ENCODE assay signal across 18 cellular contexts in genomic region chr18:76968073-76968472, GRCh38.
A peak's percentile ranks its signal among the peaks of the same experiment; 100 is the strongest.
DNase-seq lines count a peak whose midpoint lies in the region; ATAC-seq and TF ChIP-seq lines count a peak whose summit lies in the region.
"Had no signal": no experiment of that assay in that cellular context is flagged by ENCODE, and none has a peak within 500 bp of the region (broad histone marks: within the 10 kb centered on the region; RNA-seq: fewer than 3 reads in every experiment).

No MANE protein-coding gene starts in this region.

- H3K9ac ChIP-seq in Karpas-422 (ENCODE audit: low read length) (no peak overlapping the region), neural progenitor cell (no peak overlapping the region)

- CTCF ChIA-PET in Caco-2 (lab: Charles Lee) = no interaction called here

- TF ChIP-seq CTCF in neural progenitor cell (IDR thresholded peaks at IDR 0.05) (no peak), Caco-2 (IDR thresholded peaks at IDR 0.05; ENCODE audit: insufficient read depth in 1 of 2, low read depth in 1 of 2, low read length in 1 of 2, severe bottlenecking in 1 of 2, unreplicated experiment in 1 of 2) (no peak)

- H3K4me3 ChIP-seq in Karpas-422 (ENCODE audit: low read length) (no peak overlapping the region), iPS DF 6.9 (ENCODE audit: low read length) (no peak overlapping the region), neural progenitor cell (peak overlapping the region; percentile 15), Caco-2 (ENCODE audit: low read depth, low read length) (no peak overlapping the region)
- H3K4me3 ChIP-seq: A549, SJCRH30 had no signal

- DNase-seq in ELF-1 (ENCODE audit: low read depth, low spot score) (peak; percentile 64), Karpas-422 (no peak), iPS DF 6.9 (ENCODE audit: low read depth, low spot score) (peak; percentile 81), neural progenitor cell (ENCODE audit: low spot score) (peak; percentile 48), RKO (ENCODE audit: low spot score) (no peak), Caco-2 (no peak)
- no peak for DNase-seq in activated T-cell treated with anti-CD3 and anti-CD28 coated beads, Interleukin-2, amount 50 U/mL, for 24 hours
- DNase-seq: DMS53, MV-4-11, NCI-H1417 treated with DMSO at 0.1 percent for 48 hours, NCI-H1930, NCI-H2171 treated with DMSO at 0.1 percent for 48 hours, NCI-H446 treated with DMSO at 0.1 percent for 48 hours, PC-3, SJCRH30 had no signal

- no peak for ATAC-seq in HG03520 (IDR thresholded peaks at IDR 0.05; ENCODE audit: unreplicated experiment)
- ATAC-seq: A549, PC-3 had no signal

- H3K79me2 ChIP-seq in Karpas-422 (ENCODE audit: low read length) (peaks cover 39% of the 10 kb centered on the region), neural progenitor cell (ENCODE audit: low read depth) (peaks cover 17% of the 10 kb centered on the region)

- peaks cover 11% of the 10 kb centered on the region for H3F3A ChIP-seq in neural progenitor cell (ENCODE audit: low read depth)

- BruUV-seq in Caco-2 (replicated peaks; lab: Mats Ljungman, UMichigan) = no TSS peak

- peaks cover 15% of the 10 kb centered on the region for H3K4me1 Mint-ChIP-seq in neural progenitor cell
- no peaks in the 10 kb centered on the region for H3K4me1 Mint-ChIP-seq in Caco-2 (ENCODE audit: low read depth, unreplicated experiment)
- H3K4me1 Mint-ChIP-seq in activated T-cell treated with anti-CD3 and anti-CD28 coated beads, Interleukin-2, amount 50 U/mL, for 24 hours (ENCODE audit: low read depth) = peaks cover 25% of the 10 kb centered on the region

- H2AFZ ChIP-seq in Karpas-422 (ENCODE audit: low read length) = no peak overlapping the region
- H2AFZ ChIP-seq in neural progenitor cell (replicated peaks) = peak overlapping the region; percentile 39

- H3K4me2 ChIP-seq in Karpas-422 (ENCODE audit: low read depth, low read length, poor library complexity, severe bottlenecking) = no peak overlapping the region
- peak overlapping the region; percentile 70 for H3K4me2 ChIP-seq in neural progenitor cell
- H3K4me2 ChIP-seq: A549 had no signal

- H3K4me3 Mint-ChIP-seq in neural progenitor cell = no peak overlapping the region
- H3K4me3 Mint-ChIP-seq in Caco-2 (ENCODE audit: unreplicated experiment) = no peak overlapping the region
- H3K4me3 Mint-ChIP-seq in activated T-cell treated with anti-CD3 and anti-CD28 coated beads, Interleukin-2, amount 50 U/mL, for 24 hours = no peak overlapping the region
- H3K4me3 Mint-ChIP-seq: CD14-positive monocyte had no signal

- H3K4me1 ChIP-seq in Karpas-422 (ENCODE audit: low read length) = peaks cover 55% of the 10 kb centered on the region
- peaks cover 1% of the 10 kb centered on the region; the same call in 1 of the 2 replicates for H3K4me1 ChIP-seq in iPS DF 6.9 (ENCODE audit: control insufficient read depth, insufficient read depth, low read length)
- H3K4me1 ChIP-seq in neural progenitor cell = peaks cover 12% of the 10 kb centered on the region
- no peaks in the 10 kb centered on the region for H3K4me1 ChIP-seq in Caco-2
- H3K4me1 ChIP-seq: A549, SJCRH30 had no signal

- H3K27ac Mint-ChIP-seq in neural progenitor cell (no peak overlapping the region), Caco-2 (ENCODE audit: unreplicated experiment) (no peak overlapping the region)
- H3K27ac Mint-ChIP-seq in activated T-cell treated with anti-CD3 and anti-CD28 coated beads, Interleukin-2, amount 50 U/mL, for 24 hours = no peak overlapping the region

- no peaks in the 10 kb centered on the region for H4K20me1 ChIP-seq in Karpas-422 (ENCODE audit: insufficient read depth, low read depth, low read length)
- H4K20me1 ChIP-seq in neural progenitor cell (ENCODE audit: low read depth) = no peaks in the 10 kb centered on the region

- no peaks in the 10 kb centered on the region for H3K9me2 ChIP-seq in Karpas-422 (replicated peaks; ENCODE audit: insufficient read depth, low read length)

- H3K36me3 Mint-ChIP-seq in neural progenitor cell (peaks cover 23% of the 10 kb centered on the region), Caco-2 (ENCODE audit: insufficient read depth, unreplicated experiment) (peaks cover 10% of the 10 kb centered on the region)
- H3K36me3 Mint-ChIP-seq in activated T-cell treated with anti-CD3 and anti-CD28 coated beads, Interleukin-2, amount 50 U/mL, for 24 hours (ENCODE audit: low read depth) = peaks cover 37% of the 10 kb centered on the region

- H3K9me3 Mint-ChIP-seq in neural progenitor cell (peaks cover 14% of the 10 kb centered on the region), Caco-2 (ENCODE audit: unreplicated experiment) (no peaks in the 10 kb centered on the region)
- no peaks in the 10 kb centered on the region for H3K9me3 Mint-ChIP-seq in activated T-cell treated with anti-CD3 and anti-CD28 coated beads, Interleukin-2, amount 50 U/mL, for 24 hours
- H3K9me3 Mint-ChIP-seq: CD14-positive monocyte had no signal

- intact Hi-C loops in Caco-2 (cut with micrococcal nuclease; ENCODE audit: unreplicated experiment) = no loop called here

- WGBS in iPS DF 6.9 (ENCODE audit: insufficient coverage, insufficient read length) = no CpG with 5 or more reads among the region's 10 CpGs

- H3K9me3 ChIP-seq in Karpas-422 (ENCODE audit: low read length) (0 out of 2 replicates have a peak, but pooled peaks cover 4% of the 10 kb centered on the region), iPS DF 6.9 (ENCODE audit: control insufficient read depth, insufficient read depth, low read length) (no peaks in the 10 kb centered on the region), neural progenitor cell (ENCODE audit: low read depth) (no peaks in the 10 kb centered on the region), Caco-2 (no peaks in the 10 kb centered on the region)
- H3K9me3 ChIP-seq: A549, SJCRH30 had no signal

- H3K27me3 Mint-ChIP-seq in neural progenitor cell (ENCODE audit: insufficient read depth, low read depth) (no peaks in the 10 kb centered on the region), Caco-2 (ENCODE audit: insufficient read depth, unreplicated experiment) (no peaks in the 10 kb centered on the region)
- no peaks in the 10 kb centered on the region for H3K27me3 Mint-ChIP-seq in activated T-cell treated with anti-CD3 and anti-CD28 coated beads, Interleukin-2, amount 50 U/mL, for 24 hours

- H3K36me3 ChIP-seq in Karpas-422 (ENCODE audit: insufficient read depth, low read length) (peaks cover 9% of the 10 kb centered on the region), iPS DF 6.9 (ENCODE audit: control insufficient read depth, insufficient read depth, low read length) (no peaks in the 10 kb centered on the region), neural progenitor cell (peaks cover 4% of the 10 kb centered on the region), Caco-2 (ENCODE audit: control insufficient read depth, insufficient read depth, low read length) (no peaks in the 10 kb centered on the region)
- H3K36me3 ChIP-seq: SJCRH30 had no signal

- POLR2A ChIA-PET in Caco-2 (lab: Charles Lee) = no interaction called here

- H3K27me3 ChIP-seq in Karpas-422 (ENCODE audit: low read length) (no peaks in the 10 kb centered on the region), iPS DF 6.9 (ENCODE audit: control insufficient read depth, insufficient read depth, low read length) (no peaks in the 10 kb centered on the region), neural progenitor cell (no peaks in the 10 kb centered on the region), Caco-2 (replicated peaks; ENCODE audit: control insufficient read depth, insufficient read depth, low read length) (no peaks in the 10 kb centered on the region)
- H3K27me3 ChIP-seq: SJCRH30 had no signal

- peak overlapping the region; percentile 30; the same call in 1 of the 2 replicates for H3K27ac ChIP-seq in Karpas-422 (ENCODE audit: low read length)
- peak overlapping the region; percentile 78 for H3K27ac ChIP-seq in iPS DF 6.9 (ENCODE audit: low read length)
- H3K27ac ChIP-seq in neural progenitor cell = no peak overlapping the region
- H3K27ac ChIP-seq: A549, SJCRH30 had no signal

Comparison
In these comparisons a context has a peak if more than half of its experiments do, and no peak if none do; other contexts are left out.
1. DNase-seq: peak in ELF-1 (single experiment), iPS DF 6.9 (single experiment) and neural progenitor cell (single experiment); none in Karpas-422 (single experiment), RKO (single experiment), Caco-2 (0 of 2) and activated T-cell treated with anti-CD3 and anti-CD28 coated beads, Interleukin-2, amount 50 U/mL, for 24 hours (single experiment).